In genomic region chrX:37504991-37505390, GRCh38 we compare ENCODE assay signal across 28 cellular contexts.
"Had no signal": no experiment of that assay in that cellular context is flagged by ENCODE, and none has a peak within 500 bp of the region (broad histone marks: within the 10 kb centered on the region; RNA-seq: fewer than 3 reads in every experiment).

No MANE protein-coding gene starts in this region.

- H3K9me3 Mint-ChIP-seq: dendritic cell treated with granulocyte-macrophage colony-stimulating factor and Interleukin-4, amounts not matched to agents 40 ng/mL and 50 ng/mL, for 4 days; effector memory CD8-positive, alpha-beta T cell had no signal

- H3K4me3 ChIP-seq: colonic mucosa, coronary artery, dorsolateral prefrontal cortex, esophagus muscularis mucosa, esophagus squamous epithelium, gastrocnemius medialis, gastroesophageal sphincter, heart left ventricle, heart right ventricle had no signal

- H3K4me1 Mint-ChIP-seq: endodermal cell had no signal

- H3K27me3 Mint-ChIP-seq: dendritic cell treated with granulocyte-macrophage colony-stimulating factor and Interleukin-4, amounts not matched to agents 40 ng/mL and 50 ng/mL, for 4 days; effector memory CD8-positive, alpha-beta T cell had no signal

- DNase-seq: colonic mucosa; cortex of kidney; dermis blood vessel endothelial cell; dorsolateral prefrontal cortex; effector CD4-positive, alpha-beta T cell; effector CD8-positive, alpha-beta T cell; effector memory CD4-positive, alpha-beta T cell; effector memory CD8-positive, alpha-beta T cell; endodermal cell; erythroblast; esophagus squamous epithelium; foreskin fibroblast; foreskin keratinocyte; foreskin melanocyte; gastrocnemius medialis; glutamatergic neuron; head of caudate nucleus; heart right ventricle had no signal

- H3K36me3 ChIP-seq: colonic mucosa, esophagus muscularis mucosa, esophagus squamous epithelium, gastrocnemius medialis, gastroesophageal sphincter, heart left ventricle, heart right ventricle had no signal

- H3K27me3 ChIP-seq: colonic mucosa, esophagus muscularis mucosa, esophagus squamous epithelium, foreskin keratinocyte, gastrocnemius medialis, gastroesophageal sphincter, heart left ventricle, heart right ventricle had no signal

- H3K27ac Mint-ChIP-seq: dendritic cell treated with granulocyte-macrophage colony-stimulating factor and Interleukin-4, amounts not matched to agents 40 ng/mL and 50 ng/mL, for 4 days; effector memory CD8-positive, alpha-beta T cell; endodermal cell had no signal

- H3K9me3 ChIP-seq: colonic mucosa, esophagus muscularis mucosa, esophagus squamous epithelium, gastrocnemius medialis, gastroesophageal sphincter, heart left ventricle, heart right ventricle had no signal

- H3K27ac ChIP-seq: colonic mucosa, coronary artery, dorsolateral prefrontal cortex, epithelial cell of prostate, esophagus muscularis mucosa, esophagus squamous epithelium, foreskin keratinocyte, gastrocnemius medialis, gastroesophageal sphincter, heart left ventricle, heart right ventricle had no signal

- H3K4me3 Mint-ChIP-seq: dendritic cell treated with granulocyte-macrophage colony-stimulating factor and Interleukin-4, amounts not matched to agents 40 ng/mL and 50 ng/mL, for 4 days; effector memory CD8-positive, alpha-beta T cell; endodermal cell had no signal

- ATAC-seq: effector memory CD8-positive, alpha-beta T cell; esophagus mucosa; foreskin keratinocyte; gastrocnemius medialis; gastroesophageal sphincter; heart left ventricle; heart right ventricle had no signal

- FAIRE-seq: endometrium, endothelial cell of umbilical vein, frontal cortex had no signal

- H3K4me1 ChIP-seq: colonic mucosa, esophagus muscularis mucosa, esophagus squamous epithelium, foreskin keratinocyte, gastrocnemius medialis, gastroesophageal sphincter, heart left ventricle, heart right ventricle had no signal
